27 cellular contexts compared by ENCODE assay signal in genomic region chr1:58108783-58109182, GRCh38.
"Had no signal": no experiment of that assay in that cellular context is flagged by ENCODE, and none has a peak within 500 bp of the region (broad histone marks: within the 10 kb centered on the region; RNA-seq: fewer than 3 reads in every experiment).

No MANE protein-coding gene starts in this region.

- H3K27ac Mint-ChIP-seq: activated B cell treated with CpG ODN at 0.5 μM for 24 hours; activated CD8-positive, alpha-beta T cell treated with anti-CD3 and anti-CD28 coated beads for 36 hours; activated naive CD8-positive, alpha-beta T cell; T-cell; T-helper 2 cell treated with Interferon-gamma antibody and Interleukin-4, amounts not matched to agents 5 μg/mL and 100 μg/mL, for 36 hours had no signal

- ATAC-seq: activated CD4-positive, CD25-positive, alpha-beta regulatory T cell treated with anti-CD3 and anti-CD28 coated beads, Interleukin-2, amount 50 U/mL, for 24 hours; activated CD8-positive, alpha-beta T cell treated with anti-CD3 and anti-CD28 coated beads for 36 hours; activated T-cell treated with anti-CD3 and anti-CD28 coated beads, Interleukin-2, amount 50 U/mL, for 4 hours; gastroesophageal sphincter; heart right ventricle; T-cell had no signal

- H3K27me3 ChIP-seq: esophagus squamous epithelium, gastroesophageal sphincter had no signal

- DNase-seq: activated B cell treated with CpG ODN at 0.5 μM for 24 hours; activated CD4-positive, alpha-beta T cell treated with anti-CD3 and anti-CD28 coated beads for 48 hours; activated CD4-positive, alpha-beta T cell treated with anti-CD3 and anti-CD28 coated beads, Interleukin-2, amount 50 U/mL, for 1 hour; activated CD4-positive, alpha-beta T cell treated with anti-CD3 and anti-CD28 coated beads, Interleukin-2, amount 50 U/mL, for 48 hours; activated CD8-positive, alpha-beta memory T cell treated with anti-CD3 and anti-CD28 coated beads for 24 hours; activated CD8-positive, alpha-beta T cell treated with anti-CD3 and anti-CD28 coated beads for 36 hours; activated gamma-delta T cell treated with Interleukin-2 at 50 U/mL for 16 hours; activated naive CD4-positive, alpha-beta T cell treated with anti-CD3 and anti-CD28 coated beads, Interleukin-2, amount 50 U/mL, for 16 hours; activated naive CD4-positive, alpha-beta T cell treated with Interleukin-2 at 50 U/mL for 16 hours; activated T-cell treated with anti-CD3 and anti-CD28 coated beads, Interleukin-2, amount 50 U/mL, for 4 hours; amniotic stem cell; anterior cingulate cortex; caudate nucleus; cortex of kidney; dermis blood vessel endothelial cell; effector CD8-positive, alpha-beta T cell; esophagus squamous epithelium; foreskin melanocyte; heart right ventricle; T-cell; T1000; WERI-Rb-1 had no signal

- H3K4me3 Mint-ChIP-seq: activated B cell treated with CpG ODN at 0.5 μM for 24 hours; activated CD8-positive, alpha-beta T cell treated with anti-CD3 and anti-CD28 coated beads for 36 hours; activated naive CD8-positive, alpha-beta T cell; activated T-cell treated with anti-CD3 and anti-CD28 coated beads, Interleukin-2, amount 50 U/mL, for 4 hours; T-cell; T-helper 1 cell treated with Interleukin-12 subunit alpha and Interleukin-12 subunit beta and Interleukin-4 antibody, amounts not matched to agents 30 μg/mL and 1 μg/mL, for 36 hours; T-helper 2 cell treated with Interferon-gamma antibody and Interleukin-4, amounts not matched to agents 5 μg/mL and 100 μg/mL, for 36 hours had no signal

- H3K4me1 Mint-ChIP-seq: T-cell had no signal

- H3K36me3 Mint-ChIP-seq: activated naive CD8-positive, alpha-beta T cell; T-cell had no signal

- H3K9me3 Mint-ChIP-seq: activated B cell treated with CpG ODN at 0.5 μM for 24 hours; activated CD8-positive, alpha-beta T cell treated with anti-CD3 and anti-CD28 coated beads for 36 hours; activated T-cell treated with anti-CD3 and anti-CD28 coated beads, Interleukin-2, amount 50 U/mL, for 4 hours; T-helper 2 cell treated with Interferon-gamma antibody and Interleukin-4, amounts not matched to agents 5 μg/mL and 100 μg/mL, for 36 hours had no signal

- H3K4me3 ChIP-seq: esophagus squamous epithelium, gastroesophageal sphincter, heart right ventricle had no signal

- H3K9me3 ChIP-seq: esophagus squamous epithelium, gastroesophageal sphincter, heart right ventricle had no signal

- H3K36me3 ChIP-seq: esophagus squamous epithelium, gastroesophageal sphincter, heart right ventricle, WERI-Rb-1 had no signal

- H3K27me3 Mint-ChIP-seq: activated B cell treated with CpG ODN at 0.5 μM for 24 hours had no signal
